ENCODE assay signal across 19 cellular contexts in genomic region chr20:20683922-20684321, GRCh38.
DNase-seq lines count a peak whose midpoint lies in the region; ATAC-seq and TF ChIP-seq lines count a peak whose summit lies in the region.
"Had no signal": no experiment of that assay in that cellular context is flagged by ENCODE, and none has a peak within 500 bp of the region (broad histone marks: within the 10 kb centered on the region; RNA-seq: fewer than 3 reads in every experiment).

No MANE protein-coding gene starts in this region.

- H3K4me1 Mint-ChIP-seq in stimulated activated naive CD8-positive, alpha-beta T cell treated with anti-CD3 and anti-CD28 coated beads, Interleukin-15, Interleukin-2, amounts not matched to agents 100 ng/mL and 50 ng/mL, for 24 hours (ENCODE audit: low read depth): peaks cover 51% of the 10 kb centered on the region

- H3K9me3 Mint-ChIP-seq in stimulated activated naive CD8-positive, alpha-beta T cell treated with anti-CD3 and anti-CD28 coated beads, Interleukin-15, Interleukin-2, amounts not matched to agents 100 ng/mL and 50 ng/mL, for 24 hours: no peaks in the 10 kb centered on the region
- H3K9me3 Mint-ChIP-seq: HFFc6 had no signal

- no peak overlapping the region for H3K4me3 ChIP-seq in NB4 (ENCODE audit: low read depth, low read length)
- H3K4me3 ChIP-seq: MG63 had no signal

- TF ChIP-seq POLR2A in NB4 (IDR thresholded peaks at IDR 0.05; ENCODE audit: extremely low read depth, insufficient read length): no peak

- no peak for TF ChIP-seq CTCF in NB4 (IDR thresholded peaks at IDR 0.05; ENCODE audit: low read depth, low read length)

- no peak for ATAC-seq in stimulated activated naive CD8-positive, alpha-beta T cell treated with anti-CD3 and anti-CD28 coated beads, Interleukin-15, Interleukin-2, amounts not matched to agents 100 U/mL and 50 U/mL, for 24 hours
- ATAC-seq in GM21447 (IDR thresholded peaks at IDR 0.05; ENCODE audit: unreplicated experiment): no peak
- ATAC-seq: HepG2 had no signal

- H3K4me3 Mint-ChIP-seq in stimulated activated naive CD8-positive, alpha-beta T cell treated with anti-CD3 and anti-CD28 coated beads, Interleukin-15, Interleukin-2, amounts not matched to agents 100 ng/mL and 50 ng/mL, for 24 hours: no peak overlapping the region
- H3K4me3 Mint-ChIP-seq: HFFc6 had no signal

- H3K36me3 Mint-ChIP-seq in stimulated activated naive CD8-positive, alpha-beta T cell treated with anti-CD3 and anti-CD28 coated beads, Interleukin-15, Interleukin-2, amounts not matched to agents 100 ng/mL and 50 ng/mL, for 24 hours (ENCODE audit: low read depth): peaks cover 8% of the 10 kb centered on the region

- peak overlapping the region; percentile 6 for H3K27ac Mint-ChIP-seq in stimulated activated naive CD8-positive, alpha-beta T cell treated with anti-CD3 and anti-CD28 coated beads, Interleukin-15, Interleukin-2, amounts not matched to agents 100 ng/mL and 50 ng/mL, for 24 hours
- H3K27ac Mint-ChIP-seq: HFFc6 had no signal

- no peaks in the 10 kb centered on the region for H3K27me3 Mint-ChIP-seq in stimulated activated naive CD8-positive, alpha-beta T cell treated with anti-CD3 and anti-CD28 coated beads, Interleukin-15, Interleukin-2, amounts not matched to agents 100 ng/mL and 50 ng/mL, for 24 hours

- DNase-seq in stimulated activated naive CD8-positive, alpha-beta T cell treated with anti-CD3 and anti-CD28 coated beads, Interleukin-15, Interleukin-2, amounts not matched to agents 100 U/mL and 50 U/mL, for 24 hours: no peak
- peak; percentile 57 for DNase-seq in NB4 (ENCODE audit: low read depth)
- peak; percentile 11 for DNase-seq in kidney tubule cell (ENCODE audit: low spot score)
- DNase-seq in LoVo (ENCODE audit: low spot score): no peak
- DNase-seq in C1 segment of cervical spinal cord (lab: John Stamatoyannopoulos, UW): no peak
- DNase-seq: COR-L47; HFFc6; MG63; NCI-H1105 treated with DMSO at 0.1 percent for 48 hours; NCI-H1694 treated with DMSO at 0.1 percent for 48 hours; NCI-H2107; NCI-H226; NCI-H69; NK-92 treated with Interleukin-12 subunit alpha and Interleukin-12 subunit beta, amount 100 ng/mL, for 24 hours; SHP77; SK-N-SH had no signal

Comparison
In these comparisons a context has a peak if more than half of its experiments do, and no peak if none do; other contexts are left out.
1. DNase-seq: peak in NB4 (single experiment) and kidney tubule cell (single experiment); none in stimulated activated naive CD8-positive, alpha-beta T cell treated with anti-CD3 and anti-CD28 coated beads, Interleukin-15, Interleukin-2, amounts not matched to agents 100 U/mL and 50 U/mL, for 24 hours (single experiment), LoVo (single experiment) and C1 segment of cervical spinal cord (0 of 14).